Comparison of ENCODE assay signal across 21 cellular contexts in the genomic region with DNA sequence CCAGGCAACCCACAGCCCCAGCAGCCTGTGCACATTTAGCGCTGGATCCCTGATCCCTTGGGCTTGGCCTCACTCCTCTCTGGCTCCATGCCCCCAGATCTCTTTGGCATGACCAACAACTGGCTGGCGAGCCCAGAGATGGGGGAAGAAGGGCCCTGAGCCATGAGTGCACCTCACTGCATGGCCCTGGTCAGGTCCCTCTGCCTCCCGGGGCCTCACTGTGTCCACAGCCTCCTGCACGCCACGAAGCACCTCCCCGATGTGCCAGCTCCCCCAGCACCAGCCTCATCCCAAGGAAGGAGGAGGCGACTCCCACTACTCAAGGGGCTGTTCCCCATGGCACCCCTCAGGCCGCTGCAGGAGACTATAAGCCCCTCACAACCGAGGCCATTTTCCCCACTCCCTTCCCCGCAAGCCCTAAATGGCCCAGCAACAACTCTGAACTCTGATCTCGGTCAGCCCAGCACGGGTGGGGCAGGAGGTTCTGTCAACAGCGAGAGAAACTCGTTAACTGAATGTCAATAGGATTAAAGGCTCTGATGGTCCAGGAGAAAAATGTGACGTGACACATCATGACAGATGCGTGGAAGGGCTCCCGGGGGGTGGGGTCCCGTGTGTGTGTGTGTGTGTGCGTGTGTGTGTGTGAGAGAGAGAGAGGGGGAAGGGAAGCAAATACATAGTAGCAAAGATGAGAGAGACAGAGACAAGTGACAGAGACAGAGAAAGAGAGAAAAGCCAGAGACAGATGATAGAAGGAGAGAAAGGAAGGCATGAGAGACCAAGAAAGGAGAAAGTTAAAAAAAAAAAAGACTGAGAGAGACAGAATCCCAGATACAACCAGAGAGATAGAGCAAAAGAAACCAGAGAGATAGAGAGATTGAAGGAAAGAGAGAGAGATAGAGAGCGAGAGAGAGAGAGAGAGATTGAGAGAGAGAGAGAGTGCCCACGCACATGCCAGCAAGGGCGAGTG. TPM values are rescaled to one million over a fixed set of nuclear protein-coding genes. Genes with fewer than 3 reads are reported as not detected.
DNase-seq lines count a peak whose midpoint lies in the region; ATAC-seq and TF ChIP-seq lines count a peak whose summit lies in the region.
"Had no signal": no experiment of that assay in that cellular context is flagged by ENCODE, and none has a peak within 500 bp of the region (broad histone marks: within the 10 kb centered on the region; RNA-seq: fewer than 3 reads in every experiment).

No MANE protein-coding gene starts in this region.

- H3K36me3 Mint-ChIP-seq in neural progenitor cell: no peaks in the 10 kb centered on the region
- H3K36me3 Mint-ChIP-seq: activated naive CD8-positive, alpha-beta T cell treated with anti-CD3 and anti-CD28 coated beads for 36 hours had no signal

- H3K27me3 ChIP-seq in BLaER1 treated with 17β-estradiol and CSF1 and Interleukin-3, amounts not matched to agents 10 nM and 100 nM: no peaks in the 10 kb centered on the region
- H3K27me3 ChIP-seq in colonic mucosa (no peaks in the 10 kb centered on the region), neural progenitor cell (no peaks in the 10 kb centered on the region), gastroesophageal sphincter (peaks cover 75% of the 10 kb centered on the region)
- H3K27me3 ChIP-seq: cardiac muscle cell had no signal

- H3K27ac Mint-ChIP-seq in neural progenitor cell: no peak overlapping the region
- H3K27ac Mint-ChIP-seq: activated naive CD8-positive, alpha-beta T cell treated with anti-CD3 and anti-CD28 coated beads for 36 hours; activated T-cell treated with anti-CD3 and anti-CD28 coated beads, Interleukin-2, amount 50 U/mL, for 72 hours; CD4-positive, alpha-beta T cell had no signal

- H3K4me2 ChIP-seq in BLaER1 treated with 17β-estradiol and CSF1 and Interleukin-3, amounts not matched to agents 10 nM and 100 nM: peak overlapping the region; percentile 44 to 74 (median 68)
- peak overlapping the region; percentile 41 for H3K4me2 ChIP-seq in neural progenitor cell

- no peak overlapping the region for H3K9ac ChIP-seq in BLaER1 treated with 17β-estradiol and CSF1 and Interleukin-3, amounts not matched to agents 10 nM and 100 nM
- H3K9ac ChIP-seq in colonic mucosa (ENCODE audit: low read depth in 2 of 2, low read length in 2 of 2): peak overlapping the region in 1 of 2 donors; percentile 16
- H3K9ac ChIP-seq in neural progenitor cell: no peak overlapping the region

- no peak for TF ChIP-seq EP300 in gastroesophageal sphincter (IDR thresholded peaks at IDR 0.05)

- H3K27ac ChIP-seq in BLaER1 treated with 17β-estradiol and CSF1 and Interleukin-3, amounts not matched to agents 10 nM and 100 nM: 0 out of 22 replicates have a peak overlapping the region, but pooled peaks of 1 of the 11 experiments have one; percentile 5
- H3K27ac ChIP-seq in colonic mucosa: peak overlapping the region; percentile 71
- no peak overlapping the region for H3K27ac ChIP-seq in neural progenitor cell
- H3K27ac ChIP-seq in gastroesophageal sphincter: no peak overlapping the region
- H3K27ac ChIP-seq: cardiac muscle cell, dorsolateral prefrontal cortex, SK-N-MC had no signal

- intact Hi-C loops in colonic mucosa (cut with DNase I): no loop called here

- H3K4me1 ChIP-seq in BLaER1 treated with 17β-estradiol and CSF1 and Interleukin-3, amounts not matched to agents 10 nM and 100 nM: peaks cover 33 to 74% (median 61%) of the 10 kb centered on the region in 10 experiments
- H3K4me1 ChIP-seq in colonic mucosa: peaks cover 16% of the 10 kb centered on the region
- H3K4me1 ChIP-seq in neural progenitor cell: peaks cover 17% of the 10 kb centered on the region
- H3K4me1 ChIP-seq in gastroesophageal sphincter: no peaks in the 10 kb centered on the region

- no peaks in the 10 kb centered on the region for H3K9me3 Mint-ChIP-seq in neural progenitor cell
- H3K9me3 Mint-ChIP-seq: activated naive CD8-positive, alpha-beta T cell treated with anti-CD3 and anti-CD28 coated beads for 36 hours; activated T-cell treated with anti-CD3 and anti-CD28 coated beads, Interleukin-2, amount 50 U/mL, for 72 hours; CD4-positive, alpha-beta T cell had no signal

- H3K9me3 ChIP-seq in BLaER1 treated with 17β-estradiol and CSF1 and Interleukin-3, amounts not matched to agents 10 nM and 100 nM (replicated peaks in 1 of 11): no peaks in the 10 kb centered on the region
- H3K9me3 ChIP-seq in colonic mucosa (no peaks in the 10 kb centered on the region), neural progenitor cell (ENCODE audit: low read depth) (no peaks in the 10 kb centered on the region), gastroesophageal sphincter (no peaks in the 10 kb centered on the region)

- WGBS in gastroesophageal sphincter (ENCODE audit: low coverage in 1 of 2), 2 donors: 30 to 38% methylated on average over 3 to 9 of the region's 22 CpGs

- no peaks in the 10 kb centered on the region for H3K36me3 ChIP-seq in BLaER1 treated with 17β-estradiol and CSF1 and Interleukin-3, amounts not matched to agents 10 nM and 100 nM
- no peaks in the 10 kb centered on the region for H3K36me3 ChIP-seq in colonic mucosa
- no peaks in the 10 kb centered on the region for H3K36me3 ChIP-seq in neural progenitor cell
- H3K36me3 ChIP-seq in gastroesophageal sphincter: no peaks in the 10 kb centered on the region
- H3K36me3 ChIP-seq: cardiac muscle cell had no signal

- no peak overlapping the region for H3K4me3 ChIP-seq in BLaER1 treated with 17β-estradiol and CSF1 and Interleukin-3, amounts not matched to agents 10 nM and 100 nM
- H3K4me3 ChIP-seq in LNCaP clone FGC (ENCODE audit: low read depth, low read length) (no peak overlapping the region), colonic mucosa (no peak overlapping the region), neural progenitor cell (no peak overlapping the region), gastroesophageal sphincter (no peak overlapping the region)
- H3K4me3 ChIP-seq: cardiac muscle cell, dorsolateral prefrontal cortex, SK-N-MC had no signal

- no peak for TF ChIP-seq CTCF in LNCaP clone FGC (IDR thresholded peaks at IDR 0.05; ENCODE audit: control insufficient read depth, extremely low read depth, insufficient read depth)
- TF ChIP-seq CTCF in colonic mucosa (IDR thresholded peaks at IDR 0.05): no peak
- TF ChIP-seq CTCF in neural progenitor cell (IDR thresholded peaks at IDR 0.05): no peak
- no peak for TF ChIP-seq CTCF in gastroesophageal sphincter (IDR thresholded peaks at IDR 0.05)

- H3K4me1 Mint-ChIP-seq in neural progenitor cell: peaks cover 26% of the 10 kb centered on the region
- H3K4me1 Mint-ChIP-seq: activated naive CD8-positive, alpha-beta T cell treated with anti-CD3 and anti-CD28 coated beads for 36 hours had no signal

- TF ChIP-seq POLR2A in gastroesophageal sphincter (IDR thresholded peaks at IDR 0.05): no peak

- peaks cover 0 to 10% (median 0%) of the 10 kb centered on the region in 11 experiments; a peak in 4 of 22 replicates for H4K20me1 ChIP-seq in BLaER1 treated with 17β-estradiol and CSF1 and Interleukin-3, amounts not matched to agents 10 nM and 100 nM
- no peaks in the 10 kb centered on the region for H4K20me1 ChIP-seq in neural progenitor cell (ENCODE audit: low read depth)

- DNase-seq in LNCaP clone FGC (ENCODE audit: low read depth) (peak; percentile 73), colonic mucosa (peak; percentile 86), neural progenitor cell (ENCODE audit: low spot score) (peak; percentile 43), RPMI8226 (no peak), NCI-H187 (lab: John Stamatoyannopoulos, UW) (no peak)
- no peak for DNase-seq in stimulated activated CD4-positive, alpha-beta T cell treated with anti-CD3 and anti-CD28 coated beads, Interleukin-4, amount 100 ng/mL, for 4 hours
- DNase-seq: ACHN; activated CD4-positive, alpha-beta T cell treated with anti-CD3 and anti-CD28 coated beads, Interleukin-2, amount 50 U/mL, for 48 hours; activated naive CD8-positive, alpha-beta T cell treated with anti-CD3 and anti-CD28 coated beads for 36 hours; activated T-cell treated with anti-CD3 and anti-CD28 coated beads, Interleukin-2, amount 50 U/mL, for 72 hours; CD4-positive, alpha-beta T cell; dorsolateral prefrontal cortex; erythroblast; naive B cell; NCI-H2081; stimulated activated CD4-positive, alpha-beta T cell treated with anti-CD3 and anti-CD28 coated beads, Interleukin-15, amount 100 ng/mL, for 24 hours; stimulated activated naive CD8-positive, alpha-beta T cell treated with anti-CD3 and anti-CD28 coated beads, Interleukin-15, Interleukin-2, amounts not matched to agents 100 U/mL and 50 U/mL, for 24 hours had no signal

- no peaks in the 10 kb centered on the region for H3F3A ChIP-seq in neural progenitor cell (ENCODE audit: low read depth)

- no peaks in the 10 kb centered on the region for H3K79me2 ChIP-seq in neural progenitor cell (ENCODE audit: low read depth)

- H3K4me3 Mint-ChIP-seq in neural progenitor cell: no peak overlapping the region
- H3K4me3 Mint-ChIP-seq: activated naive CD8-positive, alpha-beta T cell treated with anti-CD3 and anti-CD28 coated beads for 36 hours; activated T-cell treated with anti-CD3 and anti-CD28 coated beads, Interleukin-2, amount 50 U/mL, for 72 hours; CD4-positive, alpha-beta T cell; naive B cell had no signal

- H2AFZ ChIP-seq in neural progenitor cell (replicated peaks): no peak overlapping the region

- ATAC-seq in gastroesophageal sphincter: no peak
- ATAC-seq: activated T-cell treated with anti-CD3 and anti-CD28 coated beads, Interleukin-2, amount 50 U/mL, for 72 hours; stimulated activated naive CD8-positive, alpha-beta T cell treated with anti-CD3 and anti-CD28 coated beads, Interleukin-15, Interleukin-2, amounts not matched to agents 100 U/mL and 50 U/mL, for 24 hours had no signal

- H3K27me3 Mint-ChIP-seq in neural progenitor cell (ENCODE audit: insufficient read depth, low read depth): peaks cover 14% of the 10 kb centered on the region

RNA-seq across cellular contexts. Expression of gene SYT7, which starts 28.4 kb away (rescaled TPM):
- 10 to 100 TPM in 1 of 2 donors, 1 to 10 TPM in 1; 8.5 to 28.4 TPM for total RNA-seq in colonic mucosa
- total RNA-seq in neural progenitor cell (ENCODE audit: low replicate concordance): 0.73 and 4.4 TPM in 2 replicates
- 1 to 10 TPM; 1.8 to 3.7 (median 3.1) TPM for total RNA-seq in gastroesophageal sphincter
- total RNA-seq: activated naive CD8-positive, alpha-beta T cell treated with anti-CD3 and anti-CD28 coated beads for 36 hours; activated T-cell treated with anti-CD3 and anti-CD28 coated beads, Interleukin-2, amount 50 U/mL, for 72 hours; CD4-positive, alpha-beta T cell had no signal

Comparison
In these comparisons a context has a peak if more than half of its experiments do, and no peak if none do; other contexts are left out.
1. DNase-seq: peak in LNCaP clone FGC (single experiment), colonic mucosa (single experiment) and neural progenitor cell (single experiment); none in RPMI8226 (single experiment), NCI-H187 (0 of 2) and stimulated activated CD4-positive, alpha-beta T cell treated with anti-CD3 and anti-CD28 coated beads, Interleukin-4, amount 100 ng/mL, for 4 hours (0 of 2).